In the genomic region with DNA sequence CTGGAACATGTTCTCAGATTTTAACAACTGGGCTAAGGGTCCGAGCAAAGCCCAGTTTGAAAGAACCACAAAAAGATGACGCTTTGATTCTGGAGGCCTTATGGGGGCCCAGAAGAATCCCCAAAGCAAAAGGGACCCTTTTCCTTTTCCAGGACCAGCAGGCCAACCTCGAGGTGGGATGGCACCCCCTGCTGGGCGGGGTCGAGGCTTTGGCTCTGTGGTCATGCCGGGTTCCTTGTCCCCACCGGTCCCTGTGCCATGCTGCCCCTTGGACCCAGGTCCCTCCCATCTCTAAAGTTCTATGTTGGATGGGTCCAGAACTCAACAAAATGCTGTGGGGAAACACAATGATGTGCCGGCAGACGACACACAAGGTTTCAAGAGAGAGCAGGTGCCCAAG, we compare ENCODE assay signal across 13 cellular contexts. TPM values are rescaled to one million over a fixed set of nuclear protein-coding genes. Genes with fewer than 3 reads are reported as not detected.
DNase-seq lines count a peak whose midpoint lies in the region; ATAC-seq, FAIRE-seq and TF ChIP-seq lines count a peak whose summit lies in the region.
"Had no signal": no experiment of that assay in that cellular context is flagged by ENCODE, and none has a peak within 500 bp of the region (broad histone marks: within the 10 kb centered on the region; RNA-seq: fewer than 3 reads in every experiment).

No MANE protein-coding gene starts in this region.

- H3K27ac Mint-ChIP-seq in neural crest cell (ENCODE audit: unreplicated experiment), result peak overlapping the region; percentile 27

- no peaks in the 10 kb centered on the region for H3K4me1 Mint-ChIP-seq in neural crest cell

- POLR2A ChIA-PET in K562 (lab: Yijun Ruan, JAX), result interaction anchor here (0.7 kb wide), 1 partner anchor 126 kb away, joined by 4 read pairs; no protein-coding TSS in a partner anchor

- H3K4me2 ChIP-seq in K562 (ENCODE audit: insufficient read depth, low read length), result no peak overlapping the region

- H3K4me3 ChIP-seq in K562, result no peak overlapping the region
- H3K4me3 ChIP-seq: skin epidermis had no signal

- no peaks in the 10 kb centered on the region for H3K79me2 ChIP-seq in K562 (ENCODE audit: control insufficient read depth, insufficient read depth, low read length)

- H3K27me3 Mint-ChIP-seq in neural crest cell (ENCODE audit: low read depth), result no peaks in the 10 kb centered on the region

- TF ChIP-seq POLR2A in K562 (conservative IDR thresholded peaks at IDR 0.05), result no peak

- H3K9ac ChIP-seq in K562 (ENCODE audit: insufficient read depth in 1 of 2, low read depth in 2 of 2, low read length in 2 of 2), result no peak overlapping the region

- WGBS in K562 (ENCODE audit: insufficient coverage, low coverage, missing lambda C conversion rate), result 32% methylated on average over 7 of the region's 9 CpGs

- no peak for TF ChIP-seq EP300 in K562 (IDR thresholded peaks at IDR 0.05; ENCODE audit: low read length)

- H4K20me1 ChIP-seq in K562 (replicated peaks; ENCODE audit: control insufficient read depth, insufficient read depth, low read length), result no peaks in the 10 kb centered on the region

- FAIRE-seq in K562 (lab: Jason Lieb, UNC), result no peak
- FAIRE-seq: A204.1 had no signal

- H3K4me3 Mint-ChIP-seq in neural crest cell, result no peak overlapping the region

- in situ Hi-C loops in K562 (cut with MboI), result no loop called here

- H3K9me3 Mint-ChIP-seq in neural crest cell, result no peaks in the 10 kb centered on the region

- no peak overlapping the region for H2AFZ ChIP-seq in K562 (ENCODE audit: low read depth, low read length)

- H3K9me3 ChIP-seq in K562 (replicated peaks; ENCODE audit: control insufficient read depth, insufficient read depth, low read depth, low read length), result no peaks in the 10 kb centered on the region

- no peaks in the 10 kb centered on the region for H3K9me1 ChIP-seq in K562 (ENCODE audit: control insufficient read depth, insufficient read depth, low read length)

- CTCF ChIA-PET in K562 (lab: Yijun Ruan, JAX; ENCODE audit: low intra/inter-chr PET ratio), result no interaction called here

- ATAC-seq in K562 (peak; percentile 62; the same call in 2 of the 3 replicates), GM21529 (IDR thresholded peaks at IDR 0.05; ENCODE audit: unreplicated experiment) (no peak)

- BruUV-seq in K562 (replicated peaks; lab: Mats Ljungman, UMichigan), result no TSS peak

- no peaks in the 10 kb centered on the region for H3K36me3 ChIP-seq in K562 (ENCODE audit: control insufficient read depth, insufficient read depth, low read length)

- H3K27me3 ChIP-seq in K562 (ENCODE audit: control insufficient read depth in 2 of 2, insufficient read depth in 2 of 2, low read length in 2 of 2), result peaks cover 5 to 18% of the 10 kb centered on the region in 2 experiments; a peak in 4 of 5 replicates

- H3K27ac ChIP-seq in K562 (ENCODE audit: extremely low read depth, low read depth, low read length), result no peak overlapping the region
- H3K27ac ChIP-seq: skin epidermis had no signal

- H3K36me3 Mint-ChIP-seq in neural crest cell (ENCODE audit: low read depth), result peaks cover 3% of the 10 kb centered on the region

- 0 out of 2 replicates have a peak, but pooled peaks have one; percentile 26 for TF ChIP-seq CTCF in GM12874 (IDR thresholded peaks at IDR 0.05; ENCODE audit: insufficient read depth, low read depth, low read length)
- TF ChIP-seq CTCF in K562 (IDR thresholded peaks at IDR 0.05 in 2 of 3, conservative IDR thresholded peaks at IDR 0.05 in 1 of 3; ENCODE audit: insufficient read depth in 2 of 3, low read depth in 1 of 3, low read length in 3 of 3), result peak; percentile 48 to 54 (median 51)
- peak; percentile 39 for TF ChIP-seq CTCF in neural crest cell (conservative IDR thresholded peaks at IDR 0.05)

- H3K4me1 ChIP-seq in K562 (replicated peaks in 1 of 2; ENCODE audit: control insufficient read depth in 2 of 2, insufficient read depth in 2 of 2, low read length in 2 of 2), result peaks cover 0 to 13% of the 10 kb centered on the region in 2 experiments; a peak in 1 of 5 replicates

- DNase-seq in NOMO-1 treated with DMSO at 0.1 percent for 48 hours (lab: John Stamatoyannopoulos, UW; ENCODE audit: unreplicated experiment), result peak; percentile 1
- DNase-seq in NOMO-1 treated with dmso at 0.1 percent for 144 hours (lab: John Stamatoyannopoulos, UW; ENCODE audit: unreplicated experiment), result no peak
- DNase-seq in K562 (ENCODE audit: extremely low read depth in 1 of 4, low spot score in 3 of 4), result peak; percentile 37 to 58 (median 52)
- DNase-seq in neural crest cell (ENCODE audit: low read depth, low spot score), result no peak
- no peak for DNase-seq in NCI-H2081 treated with DMSO at 0.1 percent for 48 hours (lab: John Stamatoyannopoulos, UW)
- no peak for DNase-seq in activated CD4-positive, CD25-positive, alpha-beta regulatory T cell treated with anti-CD3 and anti-CD28 coated beads, Interleukin-2, amount 50 U/mL, for 72 hours
- DNase-seq: cerebellar nuclear complex, NCI-H446 treated with DMSO at 0.1 percent for 48 hours had no signal

- intact Hi-C loops in K562 (cut with micrococcal nuclease), result no loop called here

- peak in 1 of 2 experiments; percentile 59; a peak in 2 of 4 replicates for TF ChIP-seq RAD21 in K562 (CRISPR knock-in tag; conservative IDR thresholded peaks at IDR 0.05 in 1 of 2, IDR thresholded peaks at IDR 0.05 in 1 of 2)

TF ChIP-seq in K562, 482 proteins besides CTCF, POLR2A, EP300 and RAD21 (continues in another document):
- TF ChIP-seq HIVEP1 (CRISPR knock-in tag; IDR thresholded peaks at IDR 0.05), result no peak
- TF ChIP-seq RCOR1 (IDR thresholded peaks at IDR 0.05; ENCODE audit: borderline replicate concordance in 1 of 2, low read depth in 2 of 2, low read length in 2 of 2), result no peak

RNA-seq across cellular contexts. Expression of gene TMEM204, which starts 30.9 kb away (rescaled TPM):
- total RNA-seq in K562 (2011; cell fraction: chromatin; rRNA removed; ENCODE audit: low replicate concordance), result not detected in 2 replicates
- total RNA-seq in K562 (2011; cell fraction: nucleolus; rRNA removed), result not detected in 2 replicates
- not detected in 2 replicates for total RNA-seq in K562 (2011; cell fraction: nucleoplasm; rRNA removed)
- total RNA-seq in K562 (2014; rRNA removed), result not detected in 2 replicates
- total RNA-seq in K562 (2014; rRNA removed; fragmentation: Illumina TruSeq; extraction: Trizol), result not detected in 2 replicates
- not detected in 2 replicates for total RNA-seq in K562 (2015; rRNA removed; fragmentation: Illumina TruSeq; extraction: Trizol)
- 0.18 TPM in 1 of 2 replicates, not detected in the other for total RNA-seq in K562 (2021)
- not detected in 2 replicates for polyA plus RNA-seq in K562 (2011; rRNA removed)
- not detected in 2 replicates for polyA plus RNA-seq in K562 (2011; cell fraction: cytosol; rRNA removed)
- polyA plus RNA-seq in K562 (2011; cell fraction: nucleus; rRNA removed), result not detected in 2 replicates
- polyA plus RNA-seq in K562 (2012), result 0.09 and 0.29 TPM in 2 replicates
- polyA plus RNA-seq in K562 (2014; fragmentation: Illumina TruSeq; extraction: Trizol), result not detected in 2 replicates
- under 1 TPM in 1 of 2 experiments, not detected in 1; 0.04 TPM for polyA plus RNA-seq in K562 (2014; fragmentation: Nextera tagmentation; extraction: Ambion mirVana)
- polyA plus RNA-seq in K562 (2014; rRNA removed), result not detected in 2 replicates
- polyA minus RNA-seq in K562 (2011; rRNA and poly(A)+ RNA removed), result not detected in 2 replicates
- not detected in 2 replicates for polyA minus RNA-seq in K562 (2011; cell fraction: cytosol; rRNA and poly(A)+ RNA removed)
- not detected in 2 replicates for polyA minus RNA-seq in K562 (2011; cell fraction: nucleus; rRNA and poly(A)+ RNA removed)
- total RNA-seq in neural crest cell, result 0.98 and 1.3 TPM in 2 replicates
- total RNA-seq: MCF 10A had no signal

RNA-seq across cellular contexts. Expression of gene IFT140, which starts 47.5 kb away (rescaled TPM):
- total RNA-seq in K562 (2011; cell fraction: chromatin; rRNA removed; ENCODE audit: low replicate concordance), result 27.4 and 63.8 TPM in 2 replicates
- total RNA-seq in K562 (2011; cell fraction: nucleolus; rRNA removed), result 20.3 and 28.9 TPM in 2 replicates
- 18.8 and 21.9 TPM in 2 replicates for total RNA-seq in K562 (2011; cell fraction: nucleoplasm; rRNA removed)
- total RNA-seq in K562 (2014; rRNA removed) (3.4 and 4.8 TPM in 2 replicates), K562 (2014; rRNA removed; fragmentation: Illumina TruSeq; extraction: Trizol) (2.3 and 2.6 TPM in 2 replicates), K562 (2015; rRNA removed; fragmentation: Illumina TruSeq; extraction: Trizol) (3.4 and 4.4 TPM in 2 replicates), K562 (2021) (7.3 and 7.6 TPM in 2 replicates), neural crest cell (43.3 and 45.8 TPM in 2 replicates)
- polyA plus RNA-seq in K562 (2011; rRNA removed) (3.5 and 3.9 TPM in 2 replicates), K562 (2014; fragmentation: Illumina TruSeq; extraction: Trizol) (4.0 and 4.8 TPM in 2 replicates), K562 (2014; fragmentation: Nextera tagmentation; extraction: Ambion mirVana) (under 1 TPM; 0.31 to 0.60 TPM), K562 (2014; rRNA removed) (3.2 and 3.6 TPM in 2 replicates)
- polyA plus RNA-seq in K562 (2011; cell fraction: cytosol; rRNA removed), result 3.6 and 4.0 TPM in 2 replicates
- polyA plus RNA-seq in K562 (2011; cell fraction: nucleus; rRNA removed), result 20.5 and 27.3 TPM in 2 replicates
- polyA plus RNA-seq in K562 (2012), result 5.5 and 9.5 TPM in 2 replicates
- polyA minus RNA-seq in K562 (2011; rRNA and poly(A)+ RNA removed), result 3.3 and 5.5 TPM in 2 replicates
- 2.7 and 3.0 TPM in 2 replicates for polyA minus RNA-seq in K562 (2011; cell fraction: cytosol; rRNA and poly(A)+ RNA removed)
- 20.4 and 23.3 TPM in 2 replicates for polyA minus RNA-seq in K562 (2011; cell fraction: nucleus; rRNA and poly(A)+ RNA removed)

RNA-seq across cellular contexts. Expression of gene CRAMP1, which starts 47.8 kb away (rescaled TPM):
- 34.5 and 80.0 TPM in 2 replicates for total RNA-seq in K562 (2011; cell fraction: chromatin; rRNA removed; ENCODE audit: low replicate concordance)
- total RNA-seq in K562 (2011; cell fraction: nucleolus; rRNA removed), result 40.7 and 44.9 TPM in 2 replicates
- 35.1 and 37.2 TPM in 2 replicates for total RNA-seq in K562 (2011; cell fraction: nucleoplasm; rRNA removed)
- total RNA-seq in K562 (2014; rRNA removed) (5.1 and 8.9 TPM in 2 replicates), K562 (2014; rRNA removed; fragmentation: Illumina TruSeq; extraction: Trizol) (6.5 and 7.5 TPM in 2 replicates), K562 (2015; rRNA removed; fragmentation: Illumina TruSeq; extraction: Trizol) (7.7 and 8.3 TPM in 2 replicates), K562 (2021) (19.0 and 20.8 TPM in 2 replicates), neural crest cell (38.3 TPM in 2 replicates)
- polyA plus RNA-seq in K562 (2011; rRNA removed) (7.2 and 9.7 TPM in 2 replicates), K562 (2014; fragmentation: Illumina TruSeq; extraction: Trizol) (14.4 and 15.7 TPM in 2 replicates), K562 (2014; fragmentation: Nextera tagmentation; extraction: Ambion mirVana) (under 1 TPM; 0.52 to 0.62 TPM), K562 (2014; rRNA removed) (12.1 and 14.9 TPM in 2 replicates)
- 7.6 and 8.1 TPM in 2 replicates for polyA plus RNA-seq in K562 (2011; cell fraction: cytosol; rRNA removed)
- 17.8 and 29.3 TPM in 2 replicates for polyA plus RNA-seq in K562 (2011; cell fraction: nucleus; rRNA removed)
- 10.1 and 13.6 TPM in 2 replicates for polyA plus RNA-seq in K562 (2012)
- polyA minus RNA-seq in K562 (2011; rRNA and poly(A)+ RNA removed), result 9.1 and 9.5 TPM in 2 replicates
- 6.1 and 11.0 TPM in 2 replicates for polyA minus RNA-seq in K562 (2011; cell fraction: cytosol; rRNA and poly(A)+ RNA removed)
- 9.7 and 10.2 TPM in 2 replicates for polyA minus RNA-seq in K562 (2011; cell fraction: nucleus; rRNA and poly(A)+ RNA removed)

Comparison
In these comparisons a context has a peak if more than half of its experiments do, and no peak if none do; other contexts are left out.
1. DNase-seq: peak in NOMO-1 treated with DMSO at 0.1 percent for 48 hours (single experiment) and K562 (4 of 4); none in NOMO-1 treated with dmso at 0.1 percent for 144 hours (single experiment), neural crest cell (single experiment), NCI-H2081 treated with DMSO at 0.1 percent for 48 hours (single experiment) and activated CD4-positive, CD25-positive, alpha-beta regulatory T cell treated with anti-CD3 and anti-CD28 coated beads, Interleukin-2, amount 50 U/mL, for 72 hours (single experiment).
2. Peak in every context shown above with its lines, with median percentiles within 50 percentile points of each other: CTCF ChIP-seq.